In genomic region chr2:175373729-175374128, GRCh38 we compare ENCODE assay signal across 22 cellular contexts.
"Had no signal": no experiment of that assay in that cellular context is flagged by ENCODE, and none has a peak within 500 bp of the region (broad histone marks: within the 10 kb centered on the region; RNA-seq: fewer than 3 reads in every experiment).

No MANE protein-coding gene starts in this region.

- H3K4me3 ChIP-seq: breast epithelium, heart right ventricle, lower lobe of right lung, thyroid gland had no signal

- H3K36me3 ChIP-seq: adrenal gland, breast epithelium, heart right ventricle, lower lobe of right lung, thyroid gland had no signal

- H3K27ac Mint-ChIP-seq: activated naive CD8-positive, alpha-beta T cell; activated T-helper 2 cell treated with anti-CD3 and anti-CD28 coated beads, Interferon-gamma antibody, Interleukin-2, Interleukin-4, amounts not matched to agents 10 μg/mL and 5 μg/mL and 100 μg/mL, durations not matched to agents 14 hours and 24 hours and 36 hours; naive B cell; stimulated activated naive CD8-positive, alpha-beta T cell treated with anti-CD3 and anti-CD28 coated beads, Interleukin-15, Interleukin-2, amounts not matched to agents 100 ng/mL and 50 ng/mL, for 24 hours; T-helper 17 cell had no signal

- H3K27ac ChIP-seq: breast epithelium, heart right ventricle, lower lobe of right lung, thyroid gland had no signal

- H3K36me3 Mint-ChIP-seq: activated naive CD8-positive, alpha-beta T cell; naive B cell had no signal

- H3K9me3 Mint-ChIP-seq: activated T-cell treated with anti-CD3 and anti-CD28 coated beads, Interleukin-2, amount 50 U/mL, for 4 hours; activated T-helper 2 cell treated with anti-CD3 and anti-CD28 coated beads, Interferon-gamma antibody, Interleukin-2, Interleukin-4, amounts not matched to agents 10 μg/mL and 5 μg/mL and 100 μg/mL, durations not matched to agents 14 hours and 24 hours and 36 hours; central memory CD8-positive, alpha-beta T cell; stimulated activated naive CD8-positive, alpha-beta T cell treated with anti-CD3 and anti-CD28 coated beads, Interleukin-15, Interleukin-2, amounts not matched to agents 100 ng/mL and 50 ng/mL, for 24 hours had no signal

- H3K4me1 Mint-ChIP-seq: central memory CD8-positive, alpha-beta T cell; naive B cell had no signal

- H3K9me3 ChIP-seq: adrenal gland, breast epithelium, heart right ventricle, lower lobe of right lung, thyroid gland had no signal

- H3K27me3 ChIP-seq: adrenal gland, thyroid gland had no signal

- H3K4me3 Mint-ChIP-seq: activated naive CD8-positive, alpha-beta T cell; activated T-cell treated with anti-CD3 and anti-CD28 coated beads, Interleukin-2, amount 50 U/mL, for 4 hours; central memory CD8-positive, alpha-beta T cell; naive B cell; stimulated activated naive CD8-positive, alpha-beta T cell treated with anti-CD3 and anti-CD28 coated beads, Interleukin-15, Interleukin-2, amounts not matched to agents 100 ng/mL and 50 ng/mL, for 24 hours; T-helper 17 cell had no signal

- ATAC-seq: activated T-cell treated with anti-CD3 and anti-CD28 coated beads, Interleukin-2, amount 50 U/mL, for 4 hours; heart right ventricle; lower lobe of right lung; T-helper 17 cell had no signal

- DNase-seq: activated CD4-positive, alpha-beta T cell treated with anti-CD3 and anti-CD28 coated beads for 4 hours; activated CD4-positive, alpha-beta T cell treated with anti-CD3 and anti-CD28 coated beads, Interleukin-2, amount 50 U/mL, for 48 hours; activated CD4-positive, CD25-positive, alpha-beta regulatory T cell; activated CD8-positive, alpha-beta memory T cell treated with anti-CD3 and anti-CD28 coated beads, Interleukin-2, amount 50 U/mL, for 48 hours; activated naive CD4-positive, alpha-beta T cell; activated T-cell treated with anti-CD3 and anti-CD28 coated beads, Interleukin-2, amount 50 U/mL, for 4 hours; heart right ventricle; kidney; lower lobe of right lung; naive B cell; retina; stimulated activated CD4-positive, alpha-beta T cell treated with anti-CD3 and anti-CD28 coated beads, Interleukin-12 subunit alpha, Interleukin-12 subunit beta, amount 100 ng/mL, for 4 hours; stimulated activated CD4-positive, alpha-beta T cell treated with anti-CD3 and anti-CD28 coated beads, Interleukin-4, amount 100 ng/mL, for 4 hours; substantia nigra; T-helper 17 cell; thyroid gland had no signal

- H3K4me1 ChIP-seq: breast epithelium, lower lobe of right lung, thyroid gland had no signal
